ENCODE assay signal across 1 cellular context in the genomic region with DNA sequence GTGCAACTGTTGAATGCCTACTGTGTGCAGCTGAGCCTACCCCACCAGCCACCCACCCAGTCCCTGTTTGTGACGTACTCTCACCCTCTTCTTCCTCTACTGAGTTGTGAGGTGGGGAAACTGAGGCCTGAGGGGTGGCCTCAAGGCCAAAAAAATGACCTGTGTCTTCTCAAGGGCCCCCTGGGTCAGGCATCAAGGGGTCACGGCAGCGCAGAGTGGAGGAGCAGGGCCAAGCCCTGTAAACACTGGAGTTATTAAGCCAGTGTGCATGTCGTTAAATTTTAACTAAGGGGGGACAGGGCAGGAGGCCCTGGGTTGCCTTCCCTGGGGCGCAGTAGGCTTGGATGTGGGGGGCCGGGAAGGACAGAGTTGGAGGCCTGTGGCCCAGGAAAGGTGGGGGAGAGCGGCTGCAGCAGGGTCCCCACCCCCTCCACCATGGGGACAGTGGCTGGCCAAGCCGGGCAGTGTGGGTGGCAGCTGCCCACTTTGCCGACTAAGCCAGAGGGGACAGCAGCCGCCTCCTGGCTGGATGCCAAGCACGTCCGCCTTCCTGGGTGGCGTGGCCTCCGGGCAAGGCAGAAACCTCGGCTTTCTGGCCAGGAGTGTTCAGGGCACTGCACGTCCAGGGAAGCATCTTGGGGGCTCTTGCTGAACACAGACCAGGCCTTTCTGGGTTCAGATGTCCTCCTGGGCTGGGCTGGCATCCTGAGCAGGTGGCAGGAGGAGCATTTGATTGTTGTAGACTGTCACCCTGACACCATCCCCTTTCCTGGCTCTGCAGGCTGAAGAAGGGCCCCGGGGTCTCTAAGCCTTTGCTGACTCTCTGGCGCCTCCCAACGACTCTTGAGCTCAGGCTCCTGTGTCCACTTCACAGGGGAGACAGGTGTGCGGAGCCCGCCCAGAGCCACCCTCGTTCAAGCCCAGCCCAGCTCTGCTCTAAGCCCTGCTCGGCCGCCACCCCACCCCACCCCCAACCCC.
TF ChIP-seq lines count a peak whose summit lies in the region.

No MANE protein-coding gene starts in this region.

TF ChIP-seq in K562, 482 proteins besides CTCF, POLR2A, EP300 and RAD21:
- peak; percentile 74; the same call in 1 of the 2 replicates for TF ChIP-seq ZBTB7A (IDR thresholded peaks at IDR 0.05; ENCODE audit: borderline replicate concordance, control insufficient read depth, low read depth, low read length)
- TF ChIP-seq, protein P1, sequence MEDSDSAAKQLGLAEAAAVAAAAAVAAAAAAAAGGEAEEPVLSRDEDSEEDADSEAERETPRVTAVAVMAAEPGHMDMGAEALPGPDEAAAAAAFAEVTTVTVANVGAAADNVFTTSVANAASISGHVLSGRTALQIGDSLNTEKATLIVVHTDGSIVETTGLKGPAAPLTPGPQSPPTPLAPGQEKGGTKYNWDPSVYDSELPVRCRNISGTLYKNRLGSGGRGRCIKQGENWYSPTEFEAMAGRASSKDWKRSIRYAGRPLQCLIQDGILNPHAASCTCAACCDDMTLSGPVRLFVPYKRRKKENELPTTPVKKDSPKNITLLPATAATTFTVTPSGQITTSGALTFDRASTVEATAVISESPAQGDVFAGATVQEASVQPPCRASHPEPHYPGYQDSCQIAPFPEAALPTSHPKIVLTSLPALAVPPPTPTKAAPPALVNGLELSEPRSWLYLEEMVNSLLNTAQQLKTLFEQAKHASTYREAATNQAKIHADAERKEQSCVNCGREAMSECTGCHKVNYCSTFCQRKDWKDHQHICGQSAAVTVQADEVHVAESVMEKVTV (CRISPR knock-in tag; IDR thresholded peaks at IDR 0.05): no peak
- TF ChIP-seq PTRF (tag; IDR thresholded peaks at IDR 0.05): no peak
- TF ChIP-seq, protein P2, sequence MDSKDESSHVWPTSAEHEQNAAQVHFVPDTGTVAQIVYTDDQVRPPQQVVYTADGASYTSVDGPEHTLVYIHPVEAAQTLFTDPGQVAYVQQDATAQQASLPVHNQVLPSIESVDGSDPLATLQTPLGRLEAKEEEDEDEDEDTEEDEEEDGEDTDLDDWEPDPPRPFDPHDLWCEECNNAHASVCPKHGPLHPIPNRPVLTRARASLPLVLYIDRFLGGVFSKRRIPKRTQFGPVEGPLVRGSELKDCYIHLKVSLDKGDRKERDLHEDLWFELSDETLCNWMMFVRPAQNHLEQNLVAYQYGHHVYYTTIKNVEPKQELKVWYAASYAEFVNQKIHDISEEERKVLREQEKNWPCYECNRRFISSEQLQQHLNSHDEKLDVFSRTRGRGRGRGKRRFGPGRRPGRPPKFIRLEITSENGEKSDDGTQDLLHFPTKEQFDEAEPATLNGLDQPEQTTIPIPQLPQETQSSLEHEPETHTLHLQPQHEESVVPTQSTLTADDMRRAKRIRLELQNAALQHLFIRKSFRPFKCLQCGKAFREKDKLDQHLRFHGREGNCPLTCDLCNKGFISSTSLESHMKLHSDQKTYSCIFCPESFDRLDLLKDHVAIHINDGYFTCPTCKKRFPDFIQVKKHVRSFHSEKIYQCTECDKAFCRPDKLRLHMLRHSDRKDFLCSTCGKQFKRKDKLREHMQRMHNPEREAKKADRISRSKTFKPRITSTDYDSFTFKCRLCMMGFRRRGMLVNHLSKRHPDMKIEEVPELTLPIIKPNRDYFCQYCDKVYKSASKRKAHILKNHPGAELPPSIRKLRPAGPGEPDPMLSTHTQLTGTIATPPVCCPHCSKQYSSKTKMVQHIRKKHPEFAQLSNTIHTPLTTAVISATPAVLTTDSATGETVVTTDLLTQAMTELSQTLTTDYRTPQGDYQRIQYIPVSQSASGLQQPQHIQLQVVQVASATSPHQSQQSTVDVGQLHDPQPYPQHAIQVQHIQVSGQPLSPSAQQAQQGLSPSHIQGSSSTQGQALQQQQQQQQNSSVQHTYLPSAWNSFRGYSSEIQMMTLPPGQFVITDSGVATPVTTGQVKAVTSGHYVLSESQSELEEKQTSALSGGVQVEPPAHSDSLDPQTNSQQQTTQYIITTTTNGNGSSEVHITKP (IDR thresholded peaks at IDR 0.05; ENCODE audit: partially characterized antibody): no peak
- no peak for TF ChIP-seq HNRNPUL1 (IDR thresholded peaks at IDR 0.05; ENCODE audit: low read length)
- TF ChIP-seq PURB (CRISPR knock-in tag; IDR thresholded peaks at IDR 0.05; ENCODE audit: low read depth): no peak
- TF ChIP-seq, protein P3, sequence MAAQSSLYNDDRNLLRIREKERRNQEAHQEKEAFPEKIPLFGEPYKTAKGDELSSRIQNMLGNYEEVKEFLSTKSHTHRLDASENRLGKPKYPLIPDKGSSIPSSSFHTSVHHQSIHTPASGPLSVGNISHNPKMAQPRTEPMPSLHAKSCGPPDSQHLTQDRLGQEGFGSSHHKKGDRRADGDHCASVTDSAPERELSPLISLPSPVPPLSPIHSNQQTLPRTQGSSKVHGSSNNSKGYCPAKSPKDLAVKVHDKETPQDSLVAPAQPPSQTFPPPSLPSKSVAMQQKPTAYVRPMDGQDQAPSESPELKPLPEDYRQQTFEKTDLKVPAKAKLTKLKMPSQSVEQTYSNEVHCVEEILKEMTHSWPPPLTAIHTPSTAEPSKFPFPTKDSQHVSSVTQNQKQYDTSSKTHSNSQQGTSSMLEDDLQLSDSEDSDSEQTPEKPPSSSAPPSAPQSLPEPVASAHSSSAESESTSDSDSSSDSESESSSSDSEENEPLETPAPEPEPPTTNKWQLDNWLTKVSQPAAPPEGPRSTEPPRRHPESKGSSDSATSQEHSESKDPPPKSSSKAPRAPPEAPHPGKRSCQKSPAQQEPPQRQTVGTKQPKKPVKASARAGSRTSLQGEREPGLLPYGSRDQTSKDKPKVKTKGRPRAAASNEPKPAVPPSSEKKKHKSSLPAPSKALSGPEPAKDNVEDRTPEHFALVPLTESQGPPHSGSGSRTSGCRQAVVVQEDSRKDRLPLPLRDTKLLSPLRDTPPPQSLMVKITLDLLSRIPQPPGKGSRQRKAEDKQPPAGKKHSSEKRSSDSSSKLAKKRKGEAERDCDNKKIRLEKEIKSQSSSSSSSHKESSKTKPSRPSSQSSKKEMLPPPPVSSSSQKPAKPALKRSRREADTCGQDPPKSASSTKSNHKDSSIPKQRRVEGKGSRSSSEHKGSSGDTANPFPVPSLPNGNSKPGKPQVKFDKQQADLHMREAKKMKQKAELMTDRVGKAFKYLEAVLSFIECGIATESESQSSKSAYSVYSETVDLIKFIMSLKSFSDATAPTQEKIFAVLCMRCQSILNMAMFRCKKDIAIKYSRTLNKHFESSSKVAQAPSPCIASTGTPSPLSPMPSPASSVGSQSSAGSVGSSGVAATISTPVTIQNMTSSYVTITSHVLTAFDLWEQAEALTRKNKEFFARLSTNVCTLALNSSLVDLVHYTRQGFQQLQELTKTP (IDR thresholded peaks at IDR 0.05; ENCODE audit: low read depth in 1 of 2, partially characterized antibody in 2 of 2): no peak
- no peak for TF ChIP-seq KLF6 (CRISPR knock-in tag; IDR thresholded peaks at IDR 0.05; ENCODE audit: borderline replicate concordance)
- no peak for TF ChIP-seq MTA2 (IDR thresholded peaks at IDR 0.05; ENCODE audit: low read depth)
- no peak for TF ChIP-seq MTA1 (IDR thresholded peaks at IDR 0.05; ENCODE audit: borderline replicate concordance)
- TF ChIP-seq ZKSCAN8 (CRISPR knock-in tag; IDR thresholded peaks at IDR 0.05): no peak
- no peak for TF ChIP-seq ZC3H8 (IDR thresholded peaks at IDR 0.05)
- no peak for TF ChIP-seq TAF9B (IDR thresholded peaks at IDR 0.05; ENCODE audit: partially characterized antibody)
- TF ChIP-seq SMC3 (conservative IDR thresholded peaks at IDR 0.05; ENCODE audit: insufficient read depth, low read depth, low read length): no peak
- TF ChIP-seq, protein P4, sequence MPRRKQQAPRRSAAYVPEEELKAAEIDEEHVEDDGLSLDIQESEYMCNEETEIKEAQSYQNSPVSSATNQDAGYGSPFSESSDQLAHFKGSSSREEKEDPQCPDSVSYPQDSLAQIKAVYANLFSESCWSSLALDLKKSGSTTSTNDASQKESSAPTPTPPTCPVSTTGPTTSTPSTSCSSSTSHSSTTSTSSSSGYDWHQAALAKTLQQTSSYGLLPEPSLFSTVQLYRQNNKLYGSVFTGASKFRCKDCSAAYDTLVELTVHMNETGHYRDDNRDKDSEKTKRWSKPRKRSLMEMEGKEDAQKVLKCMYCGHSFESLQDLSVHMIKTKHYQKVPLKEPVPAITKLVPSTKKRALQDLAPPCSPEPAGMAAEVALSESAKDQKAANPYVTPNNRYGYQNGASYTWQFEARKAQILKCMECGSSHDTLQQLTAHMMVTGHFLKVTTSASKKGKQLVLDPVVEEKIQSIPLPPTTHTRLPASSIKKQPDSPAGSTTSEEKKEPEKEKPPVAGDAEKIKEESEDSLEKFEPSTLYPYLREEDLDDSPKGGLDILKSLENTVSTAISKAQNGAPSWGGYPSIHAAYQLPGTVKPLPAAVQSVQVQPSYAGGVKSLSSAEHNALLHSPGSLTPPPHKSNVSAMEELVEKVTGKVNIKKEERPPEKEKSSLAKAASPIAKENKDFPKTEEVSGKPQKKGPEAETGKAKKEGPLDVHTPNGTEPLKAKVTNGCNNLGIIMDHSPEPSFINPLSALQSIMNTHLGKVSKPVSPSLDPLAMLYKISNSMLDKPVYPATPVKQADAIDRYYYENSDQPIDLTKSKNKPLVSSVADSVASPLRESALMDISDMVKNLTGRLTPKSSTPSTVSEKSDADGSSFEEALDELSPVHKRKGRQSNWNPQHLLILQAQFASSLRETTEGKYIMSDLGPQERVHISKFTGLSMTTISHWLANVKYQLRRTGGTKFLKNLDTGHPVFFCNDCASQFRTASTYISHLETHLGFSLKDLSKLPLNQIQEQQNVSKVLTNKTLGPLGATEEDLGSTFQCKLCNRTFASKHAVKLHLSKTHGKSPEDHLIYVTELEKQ (CRISPR knock-in tag; IDR thresholded peaks at IDR 0.05): no peak
- TF ChIP-seq, protein P5, sequence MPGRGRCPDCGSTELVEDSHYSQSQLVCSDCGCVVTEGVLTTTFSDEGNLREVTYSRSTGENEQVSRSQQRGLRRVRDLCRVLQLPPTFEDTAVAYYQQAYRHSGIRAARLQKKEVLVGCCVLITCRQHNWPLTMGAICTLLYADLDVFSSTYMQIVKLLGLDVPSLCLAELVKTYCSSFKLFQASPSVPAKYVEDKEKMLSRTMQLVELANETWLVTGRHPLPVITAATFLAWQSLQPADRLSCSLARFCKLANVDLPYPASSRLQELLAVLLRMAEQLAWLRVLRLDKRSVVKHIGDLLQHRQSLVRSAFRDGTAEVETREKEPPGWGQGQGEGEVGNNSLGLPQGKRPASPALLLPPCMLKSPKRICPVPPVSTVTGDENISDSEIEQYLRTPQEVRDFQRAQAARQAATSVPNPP (IDR thresholded peaks at IDR 0.05; ENCODE audit: borderline replicate concordance, insufficient read depth, insufficient read length): no peak
- TF ChIP-seq, protein P6, sequence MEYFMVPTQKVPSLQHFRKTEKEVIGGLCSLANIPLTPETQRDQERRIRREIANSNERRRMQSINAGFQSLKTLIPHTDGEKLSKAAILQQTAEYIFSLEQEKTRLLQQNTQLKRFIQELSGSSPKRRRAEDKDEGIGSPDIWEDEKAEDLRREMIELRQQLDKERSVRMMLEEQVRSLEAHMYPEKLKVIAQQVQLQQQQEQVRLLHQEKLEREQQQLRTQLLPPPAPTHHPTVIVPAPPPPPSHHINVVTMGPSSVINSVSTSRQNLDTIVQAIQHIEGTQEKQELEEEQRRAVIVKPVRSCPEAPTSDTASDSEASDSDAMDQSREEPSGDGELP (CRISPR knock-in tag; IDR thresholded peaks at IDR 0.05; ENCODE audit: borderline replicate concordance): peak; percentile 22; the same call in 1 of the 2 replicates
- TF ChIP-seq GTF2E2 (tag; IDR thresholded peaks at IDR 0.05): no peak
- TF ChIP-seq ZNF263 (CRISPR knock-in tag; IDR thresholded peaks at IDR 0.05; ENCODE audit: borderline replicate concordance): peak; percentile 26; the same call in 1 of the 2 replicates
- peak; percentile 86 for TF ChIP-seq NFIC (IDR thresholded peaks at IDR 0.05)
